In genomic region chr3:71930056-71930991, GRCh38 we compare ENCODE assay signal across 9 cellular contexts.
DNase-seq lines count a peak whose midpoint lies in the region; ATAC-seq, FAIRE-seq and TF ChIP-seq lines count a peak whose summit lies in the region.
"Had no signal": no experiment of that assay in that cellular context is flagged by ENCODE, and none has a peak within 500 bp of the region (broad histone marks: within the 10 kb centered on the region; RNA-seq: fewer than 3 reads in every experiment).

No MANE protein-coding gene starts in this region.

- TF ChIP-seq CTCF in D721Med (IDR thresholded peaks at IDR 0.05; ENCODE audit: insufficient read depth, missing control alignments) = no peak

- DNase-seq in D721Med (ENCODE audit: insufficient read length, low spot score) (peak; percentile 55), GM23248 (peak; percentile 87), SK-N-DZ (ENCODE audit: low spot score) (peak; percentile 19), right cardiac atrium (peak in 2 of 3 donors; percentile 23 to 61), activated gamma-delta T cell (lab: John Stamatoyannopoulos, UW) (no peak)
- no peak for DNase-seq in activated naive CD4-positive, alpha-beta T cell treated with anti-CD3 and anti-CD28 coated beads, Interleukin-2, amount 50 U/mL, for 16 hours

- FAIRE-seq in D721Med (lab: Jason Lieb, UNC) = no peak

- no peaks in the 10 kb centered on the region for H3K79me2 ChIP-seq in GM23248 (ENCODE audit: insufficient read depth)

- H2AFZ ChIP-seq in GM23248 = no peak overlapping the region

- H3K9ac ChIP-seq in GM23248 = no peak overlapping the region

- H3K27me3 ChIP-seq in GM23248 (replicated peaks; ENCODE audit: insufficient read depth) (peaks cover 8% of the 10 kb centered on the region), right cardiac atrium (ENCODE audit: control insufficient read depth, insufficient read depth) (no peaks in the 10 kb centered on the region)

- ATAC-seq in right cardiac atrium (peak; percentile 71 to 85), GM21423 (IDR thresholded peaks at IDR 0.05; ENCODE audit: unreplicated experiment) (no peak), GM18858 (IDR thresholded peaks at IDR 0.05; ENCODE audit: unreplicated experiment) (no peak)

- intact Hi-C loops in right cardiac atrium (cut with DNase I) = no loop called here

- H3K9me2 ChIP-seq in GM23248 (ENCODE audit: insufficient read depth) = no peaks in the 10 kb centered on the region

- no peaks in the 10 kb centered on the region for H3K9me3 ChIP-seq in GM23248 (ENCODE audit: low read depth)
- H3K9me3 ChIP-seq in right cardiac atrium (ENCODE audit: control insufficient read depth, low read length) = no peaks in the 10 kb centered on the region
- H3K9me3 ChIP-seq: thoracic aorta had no signal

- H3K27ac ChIP-seq in GM23248 (no peak overlapping the region), right cardiac atrium (ENCODE audit: low read length) (no peak overlapping the region)
- H3K27ac ChIP-seq: thoracic aorta had no signal

- H3K4me2 ChIP-seq in GM23248 (ENCODE audit: unreplicated experiment) = no peak overlapping the region

- peaks cover 11% of the 10 kb centered on the region; the same call in 1 of the 2 replicates for H3F3A ChIP-seq in GM23248 (ENCODE audit: insufficient read depth)

- H3K4me3 ChIP-seq in GM23248 = no peak overlapping the region
- no peak overlapping the region for H3K4me3 ChIP-seq in right cardiac atrium (ENCODE audit: low read length)
- H3K4me3 ChIP-seq: thoracic aorta had no signal

- no peaks in the 10 kb centered on the region for H3K36me3 ChIP-seq in GM23248 (ENCODE audit: low read depth)
- H3K36me3 ChIP-seq: thoracic aorta had no signal

- in situ Hi-C loops in GM23248 (cut with MboI) = no loop called here

- WGBS in GM23248 (ENCODE audit: low coverage in 1 of 2, low lambda C conversion rate in 2 of 2, missing lambda C conversion rate in 2 of 2), 2 experiments = 63 to 64% methylated on average over 10 of the region's 10 CpGs
- WGBS in right cardiac atrium = 54% methylated on average over 10 of the region's 10 CpGs

- no peaks in the 10 kb centered on the region for H4K20me1 ChIP-seq in GM23248 (ENCODE audit: insufficient read depth)

- H3K4me1 ChIP-seq in GM23248 (ENCODE audit: insufficient read depth) = peaks cover 6% of the 10 kb centered on the region; the same call in 1 of the 2 replicates
- peaks cover 4% of the 10 kb centered on the region for H3K4me1 ChIP-seq in right cardiac atrium (ENCODE audit: control insufficient read depth, insufficient read depth, low read length)

Comparison
In these comparisons a context has a peak if more than half of its experiments do, and no peak if none do; other contexts are left out.
1. DNase-seq: peak in D721Med (single experiment), GM23248 (single experiment), SK-N-DZ (single experiment) and right cardiac atrium (2 of 3); none in activated gamma-delta T cell (single experiment) and activated naive CD4-positive, alpha-beta T cell treated with anti-CD3 and anti-CD28 coated beads, Interleukin-2, amount 50 U/mL, for 16 hours (single experiment).
2. ATAC-seq: peak in right cardiac atrium (2 of 2); none in GM21423 (single experiment) and GM18858 (single experiment).